In the genomic region with DNA sequence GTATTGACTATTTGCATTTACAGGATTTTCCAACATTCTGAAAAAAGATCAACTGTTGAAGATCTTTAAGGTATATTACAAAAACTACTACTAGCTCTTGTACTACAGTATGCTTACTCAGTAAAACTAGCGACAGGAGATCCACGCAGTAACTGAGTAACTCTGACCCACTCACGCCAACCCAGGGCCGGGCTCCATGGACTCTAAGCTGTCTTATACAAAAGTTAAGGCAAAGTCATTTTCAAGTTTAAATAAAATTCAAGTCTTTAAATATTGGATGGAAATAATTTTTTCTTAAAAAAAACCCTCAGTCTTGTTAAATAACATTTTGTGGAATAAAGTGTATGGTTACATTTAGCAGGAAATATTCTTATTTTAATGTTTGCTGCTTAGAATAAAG, we compare ENCODE assay signal across 26 cellular contexts.
"Had no signal": no experiment of that assay in that cellular context is flagged by ENCODE, and none has a peak within 500 bp of the region (broad histone marks: within the 10 kb centered on the region; RNA-seq: fewer than 3 reads in every experiment).

No MANE protein-coding gene starts in this region.

- H3K4me1 ChIP-seq: left lung, lower lobe of right lung, parathyroid adenoma, right lobe of liver, tibial nerve, uterus had no signal

- H3K4me1 Mint-ChIP-seq: mesothelial cell of epicardium; stimulated activated memory B cell treated with anti-CD40 and anti-IgM and Interleukin-4, amounts not matched to agents 10 μg/mL and 1 μg/mL and 100 μg/mL, for 72 hours; stimulated activated naive CD8-positive, alpha-beta T cell treated with anti-CD3 and anti-CD28 coated beads, Interleukin-15, amount 100 ng/mL, for 72 hours had no signal

- H3K36me3 ChIP-seq: uterus had no signal

- ATAC-seq: left colon; left lung; lower lobe of right lung; natural killer cell treated with Interleukin-12 subunit alpha and Interleukin-12 subunit beta and Interleukin-15 and Interleukin-18, amount 100 ng/mL, for 72 hours; psoas muscle; right lobe of liver; stimulated activated memory B cell treated with anti-CD40 and anti-IgM and Interleukin-4, amounts not matched to agents 10 μg/mL and 1 μg/mL and 100 μg/mL, for 72 hours; stimulated activated naive CD8-positive, alpha-beta T cell treated with anti-CD3 and anti-CD28 coated beads, Interleukin-15, amount 100 ng/mL, for 72 hours had no signal

- DNase-seq: hippocampal formation; kidney; left colon; left lung; lower lobe of right lung; mammary epithelial cell; mesenchymal stem cell; naive B cell; nucleus accumbens; psoas muscle; right lobe of liver; stimulated activated CD4-positive, alpha-beta T cell treated with anti-CD3 and anti-CD28 coated beads, Interleukin-1b, Interleukin-23, amount 100 ng/mL, for 48 hours; stimulated activated CD4-positive, alpha-beta T cell treated with anti-CD3 and anti-CD28 coated beads, Interleukin-2, amount 100 ng/mL, for 48 hours; stimulated activated CD4-positive, alpha-beta T cell treated with anti-CD3 and anti-CD28 coated beads, Interleukin-4, amount 100 ng/mL, for 4 hours; stimulated activated CD8-positive, alpha-beta memory T cell treated with anti-CD3 and anti-CD28 coated beads, Interleukin-4, amount 100 ng/mL, for 48 hours; stimulated activated naive CD4-positive, alpha-beta T cell treated with Interleukin-2 at 50 U/mL for 16 hours; stimulated activated naive CD8-positive, alpha-beta T cell treated with anti-CD3 and anti-CD28 coated beads, Interleukin-15, amount 100 ng/mL, for 72 hours; substantia nigra; uterus had no signal

- H3K4me3 Mint-ChIP-seq: mesothelial cell of epicardium; naive B cell; natural killer cell treated with Interleukin-12 subunit alpha and Interleukin-12 subunit beta and Interleukin-15 and Interleukin-18, amount 100 ng/mL, for 72 hours; stimulated activated memory B cell treated with anti-CD40 and anti-IgM and Interleukin-4, amounts not matched to agents 10 μg/mL and 1 μg/mL and 100 μg/mL, for 72 hours; stimulated activated naive CD8-positive, alpha-beta T cell treated with anti-CD3 and anti-CD28 coated beads, Interleukin-15, amount 100 ng/mL, for 72 hours; type B pancreatic cell had no signal

- H3K27ac Mint-ChIP-seq: mesothelial cell of epicardium; natural killer cell treated with Interleukin-12 subunit alpha and Interleukin-12 subunit beta and Interleukin-15 and Interleukin-18, amount 100 ng/mL, for 72 hours; stimulated activated memory B cell treated with anti-CD40 and anti-IgM and Interleukin-4, amounts not matched to agents 10 μg/mL and 1 μg/mL and 100 μg/mL, for 72 hours; type B pancreatic cell had no signal

- H2AFZ ChIP-seq: parathyroid adenoma had no signal

- H3K4me2 ChIP-seq: smooth muscle cell had no signal

- H3K27me3 ChIP-seq: left lung, right lobe of liver, tibial nerve, uterus had no signal

- H3K27me3 Mint-ChIP-seq: naive B cell; natural killer cell treated with Interleukin-12 subunit alpha and Interleukin-12 subunit beta and Interleukin-15 and Interleukin-18, amount 100 ng/mL, for 72 hours; stimulated activated memory B cell treated with anti-CD40 and anti-IgM and Interleukin-4, amounts not matched to agents 10 μg/mL and 1 μg/mL and 100 μg/mL, for 72 hours; stimulated activated naive CD8-positive, alpha-beta T cell treated with anti-CD3 and anti-CD28 coated beads, Interleukin-15, amount 100 ng/mL, for 72 hours; type B pancreatic cell had no signal

- H3K9me3 Mint-ChIP-seq: mesothelial cell of epicardium; naive B cell; natural killer cell treated with Interleukin-12 subunit alpha and Interleukin-12 subunit beta and Interleukin-15 and Interleukin-18, amount 100 ng/mL, for 72 hours; stimulated activated memory B cell treated with anti-CD40 and anti-IgM and Interleukin-4, amounts not matched to agents 10 μg/mL and 1 μg/mL and 100 μg/mL, for 72 hours; stimulated activated naive CD8-positive, alpha-beta T cell treated with anti-CD3 and anti-CD28 coated beads, Interleukin-15, amount 100 ng/mL, for 72 hours; type B pancreatic cell had no signal

- H3K4me3 ChIP-seq: left lung, lower lobe of right lung, psoas muscle, right lobe of liver, smooth muscle cell, tibial nerve, uterus had no signal

- H3K9me3 ChIP-seq: left lung, lower lobe of right lung, psoas muscle, right lobe of liver, tibial nerve, uterus had no signal

- H3K27ac ChIP-seq: left lung, lower lobe of right lung, parathyroid adenoma, psoas muscle, right lobe of liver, tibial nerve, uterus had no signal
